24 cellular contexts compared by ENCODE assay signal in genomic region chr19:45752639-45753038, GRCh38. TPM values are rescaled to one million over a fixed set of nuclear protein-coding genes. Genes with fewer than 3 reads are reported as not detected.
"Had no signal": no experiment of that assay in that cellular context is flagged by ENCODE, and none has a peak within 500 bp of the region (broad histone marks: within the 10 kb centered on the region; RNA-seq: fewer than 3 reads in every experiment).

No MANE protein-coding gene starts in this region.

- H3K9me3 Mint-ChIP-seq: central memory CD8-positive, alpha-beta T cell; immature natural killer cell; memory B cell; natural killer cell; T-cell had no signal

- H3K36me3 Mint-ChIP-seq: immature natural killer cell, natural killer cell, T-cell had no signal

- H3K4me3 Mint-ChIP-seq: activated CD8-positive, alpha-beta T cell treated with anti-CD3 and anti-CD28 coated beads, Interleukin-2, amount 10 ng/mL, durations not matched to agents 7 days and 5 days; central memory CD8-positive, alpha-beta T cell; immature natural killer cell; memory B cell; natural killer cell; T-cell had no signal

- ATAC-seq: activated CD8-positive, alpha-beta T cell treated with anti-CD3 and anti-CD28 coated beads, Interleukin-2, amount 10 ng/mL, durations not matched to agents 7 days and 5 days; natural killer cell; psoas muscle; right lobe of liver; T-cell had no signal

- H3K4me1 Mint-ChIP-seq: central memory CD8-positive, alpha-beta T cell; immature natural killer cell; memory B cell; natural killer cell; T-cell had no signal

- DNase-seq: activated CD4-positive, alpha-beta T cell treated with anti-CD3 and anti-CD28 coated beads for 4 hours; activated CD8-positive, alpha-beta memory T cell treated with anti-CD3 and anti-CD28 coated beads, Interleukin-2, amount 50 U/mL, for 48 hours; activated CD8-positive, alpha-beta T cell treated with anti-CD3 and anti-CD28 coated beads, Interleukin-2, amount 10 ng/mL, durations not matched to agents 7 days and 5 days; activated naive CD4-positive, alpha-beta T cell treated with Interleukin-2 at 50 U/mL for 16 hours; cortex of kidney; effector memory CD4-positive, alpha-beta T cell; glutamatergic neuron; immature natural killer cell; natural killer cell; nucleus accumbens; psoas muscle; right lobe of liver; spleen; stimulated activated CD4-positive, alpha-beta T cell treated with anti-CD3 and anti-CD28 coated beads, Interleukin-2, amount 100 ng/mL, for 24 hours; stimulated activated naive CD4-positive, alpha-beta T cell treated with Interleukin-2 at 50 U/mL for 16 hours; T-cell; T1000; trophoblast cell had no signal

- H3K27ac Mint-ChIP-seq: activated CD8-positive, alpha-beta T cell treated with anti-CD3 and anti-CD28 coated beads, Interleukin-2, amount 10 ng/mL, durations not matched to agents 7 days and 5 days; memory B cell; natural killer cell; T-cell had no signal

- H3K27ac ChIP-seq: psoas muscle, right lobe of liver, spleen, VCaP had no signal

RNA-seq across cellular contexts. Expression of gene MEIOSIN, which starts 19.4 kb away (rescaled TPM):
- total RNA-seq: activated CD8-positive, alpha-beta T cell treated with anti-CD3 and anti-CD28 coated beads, Interleukin-2, amount 10 ng/mL, durations not matched to agents 7 days and 5 days; epithelial cell of proximal tubule; fibroblast of villous mesenchyme; mucosa of gallbladder; natural killer cell; psoas muscle; spleen; T-cell had no signal
